In genomic region chr16:53504665-53505064, GRCh38 we compare ENCODE assay signal across 8 cellular contexts. TPM values are rescaled to one million over a fixed set of nuclear protein-coding genes. Genes with fewer than 3 reads are reported as not detected.
DNase-seq lines count a peak whose midpoint lies in the region; ATAC-seq, FAIRE-seq and TF ChIP-seq lines count a peak whose summit lies in the region.

No MANE protein-coding gene starts in this region.

- CTCF ChIA-PET in activated CD8-positive, alpha-beta T cell treated with anti-CD3 and anti-CD28 coated beads, Interleukin-2, amount 10 ng/mL, durations not matched to agents 7 days and 5 days (lab: Charles Lee), result interaction anchor here (0.9 to 1.9 kb wide), 5 partner anchors 9 to 70 kb away, joined by 3 to 9 read pairs (median 4); partner anchors contain the start of gene RBL2

- intact Hi-C loops in posterior cingulate gyrus (cut with DNase I), result no loop called here

- DNase-seq in GM12892 (ENCODE audit: insufficient read length) (no peak), fibroblast of pulmonary artery (ENCODE audit: low read depth) (peak; percentile 79), skeletal muscle cell (ENCODE audit: low read depth) (peak; percentile 71), posterior cingulate gyrus (no peak), inferior parietal cortex (ENCODE audit: extremely low spot score) (no peak)
- no peak for DNase-seq in activated CD8-positive, alpha-beta T cell treated with anti-CD3 and anti-CD28 coated beads, Interleukin-2, amount 10 ng/mL, durations not matched to agents 7 days and 5 days

- POLR2A ChIA-PET in activated CD8-positive, alpha-beta T cell treated with anti-CD3 and anti-CD28 coated beads, Interleukin-2, amount 10 ng/mL, durations not matched to agents 7 days and 5 days (lab: Charles Lee), result interaction anchor here (0.6 to 5.3 kb wide), 4 partner anchors 48 to 394 kb away, joined by 3 to 48 read pairs (median 20); partner anchors contain the start of gene RBL2

- H3K9me3 Mint-ChIP-seq in activated CD8-positive, alpha-beta T cell treated with anti-CD3 and anti-CD28 coated beads, Interleukin-2, amount 10 ng/mL, durations not matched to agents 7 days and 5 days (ENCODE audit: insufficient read depth), result no peaks in the 10 kb centered on the region

- FAIRE-seq in GM12892 (lab: Jason Lieb, UNC), result peak; percentile 9

- ATAC-seq in activated CD8-positive, alpha-beta T cell treated with anti-CD3 and anti-CD28 coated beads, Interleukin-2, amount 10 ng/mL, durations not matched to agents 7 days and 5 days, result no peak
- ATAC-seq in HG03439 (IDR thresholded peaks at IDR 0.05; ENCODE audit: unreplicated experiment) (no peak), GM19351 (IDR thresholded peaks at IDR 0.05; ENCODE audit: unreplicated experiment) (no peak)

- H3K4me1 Mint-ChIP-seq in activated CD8-positive, alpha-beta T cell treated with anti-CD3 and anti-CD28 coated beads, Interleukin-2, amount 10 ng/mL, durations not matched to agents 7 days and 5 days (ENCODE audit: low read depth), result peaks cover 51% of the 10 kb centered on the region

- no peaks in the 10 kb centered on the region for H3K27me3 Mint-ChIP-seq in activated CD8-positive, alpha-beta T cell treated with anti-CD3 and anti-CD28 coated beads, Interleukin-2, amount 10 ng/mL, durations not matched to agents 7 days and 5 days (ENCODE audit: low read depth)

- TF ChIP-seq CTCF in fibroblast of pulmonary artery (IDR thresholded peaks at IDR 0.05; ENCODE audit: low read length, missing control alignments), result no peak

- no peak overlapping the region for H3K4me3 ChIP-seq in fibroblast of pulmonary artery (replicated peaks; ENCODE audit: low read depth, low read length)
- H3K4me3 ChIP-seq in skeletal muscle cell (ENCODE audit: low read depth, low read length), result no peak overlapping the region

- H3K4me3 Mint-ChIP-seq in activated CD8-positive, alpha-beta T cell treated with anti-CD3 and anti-CD28 coated beads, Interleukin-2, amount 10 ng/mL, durations not matched to agents 7 days and 5 days, result peak overlapping the region; percentile 85

- H3K27ac Mint-ChIP-seq in activated CD8-positive, alpha-beta T cell treated with anti-CD3 and anti-CD28 coated beads, Interleukin-2, amount 10 ng/mL, durations not matched to agents 7 days and 5 days, result peak overlapping the region; percentile 91

- peaks cover 27% of the 10 kb centered on the region for H3K36me3 Mint-ChIP-seq in activated CD8-positive, alpha-beta T cell treated with anti-CD3 and anti-CD28 coated beads, Interleukin-2, amount 10 ng/mL, durations not matched to agents 7 days and 5 days (ENCODE audit: low read depth)

- TF ChIP-seq POLR2A in GM12892 (IDR thresholded peaks at IDR 0.05; ENCODE audit: low read depth, low read length), result no peak

RNA-seq across cellular contexts. Expression of gene AKTIP, which starts 1.7 kb away (rescaled TPM):
- 17.8 TPM for polyA plus RNA-seq in GM12892 (2012; ENCODE audit: missing spikeins)
- 10 to 100 TPM; 54.0 to 56.8 TPM for total RNA-seq in activated CD8-positive, alpha-beta T cell treated with anti-CD3 and anti-CD28 coated beads, Interleukin-2, amount 10 ng/mL, durations not matched to agents 7 days and 5 days

Comparison
In these comparisons a context has a peak if more than half of its experiments do, and no peak if none do; other contexts are left out.
1. DNase-seq: peak in fibroblast of pulmonary artery (single experiment) and skeletal muscle cell (single experiment); none in GM12892 (single experiment), activated CD8-positive, alpha-beta T cell treated with anti-CD3 and anti-CD28 coated beads, Interleukin-2, amount 10 ng/mL, durations not matched to agents 7 days and 5 days (single experiment), posterior cingulate gyrus (0 of 10) and inferior parietal cortex (single experiment).